ENCODE assay signal across 1 cellular context in genomic region chr1:155657463-155657862, GRCh38.
TF ChIP-seq lines count a peak whose summit lies in the region.

No MANE protein-coding gene starts in this region.

TF ChIP-seq in HepG2, 621 proteins besides CTCF, POLR2A, EP300 and RAD21:
- TF ChIP-seq ZNF142 (CRISPR knock-in tag; IDR thresholded peaks at IDR 0.05): no peak
- TF ChIP-seq HIC2 (CRISPR knock-in tag; IDR thresholded peaks at IDR 0.05; ENCODE audit: low read depth): no peak
- TF ChIP-seq HOXA7 (CRISPR knock-in tag; IDR thresholded peaks at IDR 0.05): no peak
- peak; percentile 33; the same call in 1 of the 2 replicates for TF ChIP-seq POLR2G (IDR thresholded peaks at IDR 0.05; ENCODE audit: low read depth, low read length)
- peak; percentile 22; the same call in 1 of the 2 replicates for TF ChIP-seq POLR2AphosphoS5 (IDR thresholded peaks at IDR 0.05; ENCODE audit: low read depth, low read length)
- TF ChIP-seq PAF1 (CRISPR knock-in tag; IDR thresholded peaks at IDR 0.05): peak; percentile 53; the same call in 1 of the 2 replicates
- no peak for TF ChIP-seq AHR (CRISPR knock-in tag; IDR thresholded peaks at IDR 0.05)
- peak; percentile 38 for TF ChIP-seq RBM22 (optimal IDR thresholded peaks at IDR 0.05; ENCODE audit: low read length)
